ENCODE assay signal across 10 cellular contexts in genomic region chr5:102294996-102295395, GRCh38. TPM values are rescaled to one million over a fixed set of nuclear protein-coding genes. Genes with fewer than 3 reads are reported as not detected.
DNase-seq lines count a peak whose midpoint lies in the region; ATAC-seq and TF ChIP-seq lines count a peak whose summit lies in the region.
"Had no signal": no experiment of that assay in that cellular context is flagged by ENCODE, and none has a peak within 500 bp of the region (broad histone marks: within the 10 kb centered on the region; RNA-seq: fewer than 3 reads in every experiment).

No MANE protein-coding gene starts in this region.

- peaks cover 20% of the 10 kb centered on the region for H3K4me1 Mint-ChIP-seq in central memory CD8-positive, alpha-beta T cell
- H3K4me1 Mint-ChIP-seq in naive B cell: peaks cover 15 to 24% (median 18%) of the 10 kb centered on the region in 3 donors

- H3K9me3 ChIP-seq in ES-I3 (ENCODE audit: control insufficient read depth, insufficient read depth, low read length) (no peaks in the 10 kb centered on the region), HUES64 (ENCODE audit: insufficient read depth, low read depth, low read length) (no peaks in the 10 kb centered on the region), suprapubic skin (no peaks in the 10 kb centered on the region)
- H3K9me3 ChIP-seq: gastrocnemius medialis had no signal

- WGBS in HUES64: 29% methylated on average over 3 of the region's 3 CpGs
- WGBS in suprapubic skin: 39% methylated on average over 3 of the region's 3 CpGs

- ATAC-seq in central memory CD8-positive, alpha-beta T cell (replicated peaks; ENCODE audit: extremely low read depth, poor library complexity, severe bottlenecking): no peak
- ATAC-seq in naive B cell (ENCODE audit: low read depth in 2 of 2): no peak
- ATAC-seq in HG03108 (IDR thresholded peaks at IDR 0.05; ENCODE audit: unreplicated experiment): no peak
- ATAC-seq: gastrocnemius medialis had no signal

- H3K27ac ChIP-seq in HUES64 (ENCODE audit: low read depth, low read length) (peak overlapping the region; percentile 68; the same call in 1 of the 2 replicates), suprapubic skin (no peak overlapping the region)
- H3K27ac ChIP-seq: gastrocnemius medialis had no signal

- no peak for TF ChIP-seq EP300 in suprapubic skin (IDR thresholded peaks at IDR 0.05)

- no peaks in the 10 kb centered on the region for H3K9me3 Mint-ChIP-seq in central memory CD8-positive, alpha-beta T cell
- no peaks in the 10 kb centered on the region for H3K9me3 Mint-ChIP-seq in naive B cell

- no peaks in the 10 kb centered on the region for H3K36me3 Mint-ChIP-seq in central memory CD8-positive, alpha-beta T cell (ENCODE audit: insufficient read depth)
- no peaks in the 10 kb centered on the region for H3K36me3 Mint-ChIP-seq in naive B cell

- TF ChIP-seq POLR2A in suprapubic skin (IDR thresholded peaks at IDR 0.05): no peak

- H3K36me3 ChIP-seq in ES-I3 (ENCODE audit: insufficient read depth, low read length) (no peaks in the 10 kb centered on the region), HUES64 (ENCODE audit: insufficient read depth, low read length) (no peaks in the 10 kb centered on the region), suprapubic skin (no peaks in the 10 kb centered on the region)
- H3K36me3 ChIP-seq: gastrocnemius medialis had no signal

- DNase-seq in central memory CD8-positive, alpha-beta T cell (ENCODE audit: low spot score in 2 of 2): no peak
- DNase-seq in naive B cell: no peak
- DNase-seq in suprapubic skin (ENCODE audit: low spot score in 2 of 2): no peak
- no peak for DNase-seq in COR-L47 (lab: John Stamatoyannopoulos, UW)
- DNase-seq: activated CD4-positive, alpha-beta T cell treated with anti-CD3 and anti-CD28 coated beads for 1 hour; gastrocnemius medialis; occipital lobe had no signal

- H3K4me3 Mint-ChIP-seq in central memory CD8-positive, alpha-beta T cell: peak overlapping the region; percentile 80
- H3K4me3 Mint-ChIP-seq in naive B cell: peak overlapping the region; percentile 81 to 94 (median 90)

- no peaks in the 10 kb centered on the region for H3K27me3 Mint-ChIP-seq in central memory CD8-positive, alpha-beta T cell
- H3K27me3 Mint-ChIP-seq in naive B cell: peaks cover 0 to 8% (median 5%) of the 10 kb centered on the region in 3 donors

- H3K4me1 ChIP-seq in ES-I3 (ENCODE audit: insufficient read depth, low read length) (no peaks in the 10 kb centered on the region), HUES64 (ENCODE audit: insufficient read depth, low read length) (peaks cover 19% of the 10 kb centered on the region), suprapubic skin (peaks cover 12% of the 10 kb centered on the region)

- peaks cover 30% of the 10 kb centered on the region for H3K27me3 ChIP-seq in HUES64 (ENCODE audit: insufficient read depth, low read length)
- H3K27me3 ChIP-seq in suprapubic skin: peaks cover 3% of the 10 kb centered on the region
- H3K27me3 ChIP-seq: gastrocnemius medialis had no signal

- no peak for TF ChIP-seq CTCF in suprapubic skin (IDR thresholded peaks at IDR 0.05)

- H3K4me3 ChIP-seq in HUES64 (ENCODE audit: low read length): peak overlapping the region; percentile 83
- H3K4me3 ChIP-seq in suprapubic skin: no peak overlapping the region

- no peak overlapping the region for H3K27ac Mint-ChIP-seq in central memory CD8-positive, alpha-beta T cell (ENCODE audit: low read depth)
- H3K27ac Mint-ChIP-seq in naive B cell: no peak overlapping the region

- H3K9ac ChIP-seq in ES-I3 (ENCODE audit: low read depth, low read length): peak overlapping the region; percentile 84
- peak overlapping the region; percentile 68; the same call in 1 of the 2 replicates for H3K9ac ChIP-seq in HUES64 (ENCODE audit: low read depth, low read length)

RNA-seq across cellular contexts. Expression of gene SLCO4C1, which starts 1.1 kb away (rescaled TPM):
- 3.8 TPM for polyA plus RNA-seq in HUES64 (2013, experiment 1 of 2)
- 3.7 TPM for polyA plus RNA-seq in HUES64 (2013, experiment 2 of 2)
- under 1 TPM in 5 of 6 donors, not detected in 1; 0.05 to 0.42 (median 0.35) TPM for polyA plus RNA-seq in naive B cell (ENCODE audit: low read depth in 6 of 6)
- 1 to 10 TPM; 1.1 to 2.4 (median 1.4) TPM for total RNA-seq in suprapubic skin
- total RNA-seq: gastrocnemius medialis had no signal
